Comparison of ENCODE assay signal across 29 cellular contexts in genomic region chr4:108052511-108052910, GRCh38.
DNase-seq lines count a peak whose midpoint lies in the region; ATAC-seq and TF ChIP-seq lines count a peak whose summit lies in the region.
"Had no signal": no experiment of that assay in that cellular context is flagged by ENCODE, and none has a peak within 500 bp of the region (broad histone marks: within the 10 kb centered on the region; RNA-seq: fewer than 3 reads in every experiment).

No MANE protein-coding gene starts in this region.

- H3K4me3 ChIP-seq in CD8-positive, alpha-beta T cell (ENCODE audit: low read depth, low read length) = no peak overlapping the region
- no peak overlapping the region for H3K4me3 ChIP-seq in naive thymus-derived CD4-positive, alpha-beta T cell (ENCODE audit: low read length)
- H3K4me3 ChIP-seq: adrenal gland, GM12878, left lung, tibial artery, vagina had no signal

- peaks cover 77% of the 10 kb centered on the region for H3K4me1 Mint-ChIP-seq in activated CD4-positive, alpha-beta memory T cell treated with anti-CD3 and anti-CD28 coated beads for 36 hours (ENCODE audit: low read depth)
- peaks cover 38% of the 10 kb centered on the region for H3K4me1 Mint-ChIP-seq in activated CD4-positive, alpha-beta memory T cell treated with anti-CD3 and anti-CD28 coated beads, Interleukin-2, amount 10 ng/mL, durations not matched to agents 7 days and 5 days
- peaks cover 91% of the 10 kb centered on the region for H3K4me1 Mint-ChIP-seq in CD8-positive, alpha-beta T cell (ENCODE audit: low read depth)
- peaks cover 40% of the 10 kb centered on the region for H3K4me1 Mint-ChIP-seq in activated T-helper 17 cell treated with anti-CD3 and anti-CD28 coated beads, Interleukin-2, amount 50 U/mL, for 72 hours
- H3K4me1 Mint-ChIP-seq in naive thymus-derived CD4-positive, alpha-beta T cell = peaks cover 54 to 99% (median 92%) of the 10 kb centered on the region in 7 donors
- H3K4me1 Mint-ChIP-seq: memory B cell had no signal

- no peak for DNase-seq in activated CD4-positive, alpha-beta memory T cell treated with anti-CD3 and anti-CD28 coated beads for 36 hours
- no peak for DNase-seq in activated CD4-positive, alpha-beta memory T cell treated with anti-CD3 and anti-CD28 coated beads, Interleukin-2, amount 10 ng/mL, durations not matched to agents 7 days and 5 days
- DNase-seq in CD8-positive, alpha-beta T cell = no peak
- no peak for DNase-seq in naive thymus-derived CD4-positive, alpha-beta T cell
- DNase-seq in NCI-H345 treated with DMSO at 0.1 percent for 48 hours (lab: John Stamatoyannopoulos, UW; ENCODE audit: unreplicated experiment) (no peak), islet precursor cell (no peak)
- DNase-seq: activated CD4-positive, CD25-positive, alpha-beta regulatory T cell treated with anti-CD3 and anti-CD28 coated beads, Interleukin-2, amount 50 U/mL, for 72 hours; activated CD8-positive, alpha-beta memory T cell treated with anti-CD3 and anti-CD28 coated beads, Interleukin-2, amount 10 ng/mL, durations not matched to agents 7 days and 5 days; adrenal gland; AML-193; DMS153; H7; KG1; left lung; NCI-H1417 treated with DMSO at 0.1 percent for 48 hours; NCI-H2081; NCI-H526 treated with DMSO at 0.1 percent for 48 hours; right cardiac atrium; SK-N-SH; stimulated activated CD8-positive, alpha-beta memory T cell treated with anti-CD3 and anti-CD28 coated beads, Interleukin-4, amount 100 ng/mL, for 48 hours; tibial artery had no signal

- H3K36me3 Mint-ChIP-seq in activated CD4-positive, alpha-beta memory T cell treated with anti-CD3 and anti-CD28 coated beads for 36 hours = peaks cover 41% of the 10 kb centered on the region
- peaks cover 47% of the 10 kb centered on the region for H3K36me3 Mint-ChIP-seq in activated CD4-positive, alpha-beta memory T cell treated with anti-CD3 and anti-CD28 coated beads, Interleukin-2, amount 10 ng/mL, durations not matched to agents 7 days and 5 days (ENCODE audit: low read depth)
- H3K36me3 Mint-ChIP-seq in CD8-positive, alpha-beta T cell = peaks cover 78% of the 10 kb centered on the region
- H3K36me3 Mint-ChIP-seq in activated T-helper 17 cell treated with anti-CD3 and anti-CD28 coated beads, Interleukin-2, amount 50 U/mL, for 72 hours (ENCODE audit: low read depth) = peaks cover 66% of the 10 kb centered on the region
- H3K36me3 Mint-ChIP-seq in naive thymus-derived CD4-positive, alpha-beta T cell = peaks cover 14 to 68% (median 53%) of the 10 kb centered on the region in 5 donors
- H3K36me3 Mint-ChIP-seq: memory B cell had no signal

- no peak overlapping the region for H3K27ac ChIP-seq in CD8-positive, alpha-beta T cell (ENCODE audit: low read depth, low read length)
- H3K27ac ChIP-seq in naive thymus-derived CD4-positive, alpha-beta T cell (ENCODE audit: low read depth, low read length) = peak overlapping the region; percentile 66
- H3K27ac ChIP-seq: adrenal gland, left lung, tibial artery, vagina had no signal

- H3K27me3 ChIP-seq in CD8-positive, alpha-beta T cell (ENCODE audit: insufficient read depth, low read length) = no peaks in the 10 kb centered on the region
- H3K27me3 ChIP-seq in naive thymus-derived CD4-positive, alpha-beta T cell (ENCODE audit: control insufficient read depth in 2 of 2, insufficient read depth in 2 of 2, low read length in 2 of 2) = no peaks in the 10 kb centered on the region
- H3K27me3 ChIP-seq: adrenal gland, left lung, tibial artery, vagina had no signal

- POLR2A ChIA-PET in activated CD4-positive, alpha-beta memory T cell treated with anti-CD3 and anti-CD28 coated beads for 36 hours (lab: Charles Lee) = no interaction called here
- POLR2A ChIA-PET in activated CD4-positive, alpha-beta memory T cell treated with anti-CD3 and anti-CD28 coated beads, Interleukin-2, amount 10 ng/mL, durations not matched to agents 7 days and 5 days (lab: Charles Lee) = interaction anchor here (0.8 kb wide), 1 partner anchor 8 kb away, joined by 3 read pairs; no protein-coding TSS in a partner anchor
- POLR2A ChIA-PET in CD8-positive, alpha-beta T cell (lab: Charles Lee) = interaction anchor here (0.6 to 1.8 kb wide), 5 partner anchors 8 to 415 kb away, joined by 3 to 8 read pairs (median 3); no protein-coding TSS in a partner anchor
- POLR2A ChIA-PET in naive thymus-derived CD4-positive, alpha-beta T cell (lab: Charles Lee) = interaction anchor here (0.8 to 5.7 kb wide), 13 partner anchors 9 to 108 kb away, joined by 3 to 55 read pairs (median 9); no protein-coding TSS in a partner anchor

- H3K27me3 Mint-ChIP-seq in activated CD4-positive, alpha-beta memory T cell treated with anti-CD3 and anti-CD28 coated beads for 36 hours = no peaks in the 10 kb centered on the region
- no peaks in the 10 kb centered on the region for H3K27me3 Mint-ChIP-seq in activated CD4-positive, alpha-beta memory T cell treated with anti-CD3 and anti-CD28 coated beads, Interleukin-2, amount 10 ng/mL, durations not matched to agents 7 days and 5 days
- no peaks in the 10 kb centered on the region for H3K27me3 Mint-ChIP-seq in CD8-positive, alpha-beta T cell (ENCODE audit: low read depth)
- no peaks in the 10 kb centered on the region for H3K27me3 Mint-ChIP-seq in activated T-helper 17 cell treated with anti-CD3 and anti-CD28 coated beads, Interleukin-2, amount 50 U/mL, for 72 hours
- H3K27me3 Mint-ChIP-seq in naive thymus-derived CD4-positive, alpha-beta T cell = no peaks in the 10 kb centered on the region
- H3K27me3 Mint-ChIP-seq: activated CD8-positive, alpha-beta memory T cell treated with anti-CD3 and anti-CD28 coated beads, Interleukin-2, amount 10 ng/mL, durations not matched to agents 7 days and 5 days; central memory CD8-positive, alpha-beta T cell; memory B cell had no signal

- no peaks in the 10 kb centered on the region for H3K9me3 Mint-ChIP-seq in activated CD4-positive, alpha-beta memory T cell treated with anti-CD3 and anti-CD28 coated beads for 36 hours
- no peaks in the 10 kb centered on the region for H3K9me3 Mint-ChIP-seq in activated CD4-positive, alpha-beta memory T cell treated with anti-CD3 and anti-CD28 coated beads, Interleukin-2, amount 10 ng/mL, durations not matched to agents 7 days and 5 days
- H3K9me3 Mint-ChIP-seq in CD8-positive, alpha-beta T cell = no peaks in the 10 kb centered on the region
- H3K9me3 Mint-ChIP-seq in activated T-helper 17 cell treated with anti-CD3 and anti-CD28 coated beads, Interleukin-2, amount 50 U/mL, for 72 hours = no peaks in the 10 kb centered on the region
- peaks cover 0 to 11% (median 0%) of the 10 kb centered on the region in 11 donors for H3K9me3 Mint-ChIP-seq in naive thymus-derived CD4-positive, alpha-beta T cell
- H3K9me3 Mint-ChIP-seq: activated T-helper 1 cell treated with anti-CD3 and anti-CD28 coated beads, Interleukin-12 subunit alpha, Interleukin-12 subunit beta, Interleukin-2, Interleukin-4 antibody, amounts not matched to agents 30 ng/mL and 10 ng/mL and 1 ng/mL, durations not matched to agents 14 hours and 24 hours and 36 hours; central memory CD8-positive, alpha-beta T cell; memory B cell had no signal

- H3K27ac Mint-ChIP-seq in activated CD4-positive, alpha-beta memory T cell treated with anti-CD3 and anti-CD28 coated beads for 36 hours = peak overlapping the region; percentile 78
- H3K27ac Mint-ChIP-seq in activated CD4-positive, alpha-beta memory T cell treated with anti-CD3 and anti-CD28 coated beads, Interleukin-2, amount 10 ng/mL, durations not matched to agents 7 days and 5 days = no peak overlapping the region
- peak overlapping the region; percentile 95 for H3K27ac Mint-ChIP-seq in CD8-positive, alpha-beta T cell
- H3K27ac Mint-ChIP-seq in activated T-helper 17 cell treated with anti-CD3 and anti-CD28 coated beads, Interleukin-2, amount 50 U/mL, for 72 hours = peak overlapping the region; percentile 67
- H3K27ac Mint-ChIP-seq in naive thymus-derived CD4-positive, alpha-beta T cell = peak overlapping the region; percentile 82 to 99 (median 95)
- H3K27ac Mint-ChIP-seq: activated CD8-positive, alpha-beta memory T cell treated with anti-CD3 and anti-CD28 coated beads, Interleukin-2, amount 10 ng/mL, durations not matched to agents 7 days and 5 days; memory B cell had no signal

- H3K36me3 ChIP-seq in CD8-positive, alpha-beta T cell (ENCODE audit: insufficient read depth, low read length) = peaks cover 53% of the 10 kb centered on the region
- H3K36me3 ChIP-seq in naive thymus-derived CD4-positive, alpha-beta T cell (ENCODE audit: control insufficient read depth in 2 of 3, insufficient read depth in 3 of 3, low read length in 3 of 3) = peaks cover 6 to 71% (median 34%) of the 10 kb centered on the region in 3 experiments
- H3K36me3 ChIP-seq: adrenal gland, left lung, tibial artery, vagina had no signal

- CTCF ChIA-PET in activated CD4-positive, alpha-beta memory T cell treated with anti-CD3 and anti-CD28 coated beads for 36 hours (lab: Charles Lee) = interaction anchor here (1.0 to 1.3 kb wide), 2 partner anchors 22 to 440 kb away, joined by 3 to 7 read pairs; no protein-coding TSS in a partner anchor
- CTCF ChIA-PET in activated CD4-positive, alpha-beta memory T cell treated with anti-CD3 and anti-CD28 coated beads, Interleukin-2, amount 10 ng/mL, durations not matched to agents 7 days and 5 days (lab: Charles Lee) = interaction anchor here (0.9 kb wide), 1 partner anchor 34 kb away, joined by 3 read pairs; no protein-coding TSS in a partner anchor
- CTCF ChIA-PET in CD8-positive, alpha-beta T cell (lab: Charles Lee) = interaction anchor here (0.6 to 1.7 kb wide), 3 partner anchors 46 to 520 kb away, joined by 3 to 5 read pairs (median 3); no protein-coding TSS in a partner anchor
- CTCF ChIA-PET in naive thymus-derived CD4-positive, alpha-beta T cell (lab: Charles Lee) = interaction anchor here (0.6 to 3.5 kb wide), 6 partner anchors 22 to 520 kb away, joined by 3 to 21 read pairs (median 4); no protein-coding TSS in a partner anchor

- no peak overlapping the region for H3K4me3 Mint-ChIP-seq in activated CD4-positive, alpha-beta memory T cell treated with anti-CD3 and anti-CD28 coated beads for 36 hours
- no peak overlapping the region for H3K4me3 Mint-ChIP-seq in activated CD4-positive, alpha-beta memory T cell treated with anti-CD3 and anti-CD28 coated beads, Interleukin-2, amount 10 ng/mL, durations not matched to agents 7 days and 5 days
- no peak overlapping the region for H3K4me3 Mint-ChIP-seq in CD8-positive, alpha-beta T cell
- peak overlapping the region; percentile 25 for H3K4me3 Mint-ChIP-seq in activated T-helper 17 cell treated with anti-CD3 and anti-CD28 coated beads, Interleukin-2, amount 50 U/mL, for 72 hours
- peak overlapping the region; percentile 15 to 84 (median 43) for H3K4me3 Mint-ChIP-seq in naive thymus-derived CD4-positive, alpha-beta T cell
- H3K4me3 Mint-ChIP-seq: activated CD8-positive, alpha-beta memory T cell treated with anti-CD3 and anti-CD28 coated beads, Interleukin-2, amount 10 ng/mL, durations not matched to agents 7 days and 5 days; central memory CD8-positive, alpha-beta T cell; memory B cell had no signal

- TF ChIP-seq CTCF in CD8-positive, alpha-beta T cell (IDR thresholded peaks at IDR 0.05) = no peak

- H3K4me1 ChIP-seq in CD8-positive, alpha-beta T cell (ENCODE audit: insufficient read depth, low read length) = peaks cover 94% of the 10 kb centered on the region
- H3K4me1 ChIP-seq in naive thymus-derived CD4-positive, alpha-beta T cell (ENCODE audit: control insufficient read depth in 2 of 2, insufficient read depth in 2 of 2, low read length in 2 of 2) = peaks cover 15 to 82% of the 10 kb centered on the region in 2 donors
- H3K4me1 ChIP-seq: adrenal gland, left lung, tibial artery had no signal

- no peak for ATAC-seq in CD8-positive, alpha-beta T cell
- ATAC-seq in activated T-helper 17 cell treated with anti-CD3 and anti-CD28 coated beads, Interleukin-2, amount 50 U/mL, for 72 hours (replicated peaks) = no peak
- no peak for ATAC-seq in naive thymus-derived CD4-positive, alpha-beta T cell
- no peak for ATAC-seq in HG02678 (IDR thresholded peaks at IDR 0.05; ENCODE audit: unreplicated experiment)
- ATAC-seq: activated CD8-positive, alpha-beta memory T cell treated with anti-CD3 and anti-CD28 coated beads, Interleukin-2, amount 10 ng/mL, durations not matched to agents 7 days and 5 days; left lung; right cardiac atrium; Right ventricle myocardium inferior had no signal

- no peaks in the 10 kb centered on the region for H3K9me3 ChIP-seq in CD8-positive, alpha-beta T cell (ENCODE audit: low read length)
- H3K9me3 ChIP-seq in naive thymus-derived CD4-positive, alpha-beta T cell (ENCODE audit: control insufficient read depth in 2 of 3, low read length in 3 of 3) = no peaks in the 10 kb centered on the region
- H3K9me3 ChIP-seq: adrenal gland, left lung, SK-N-SH, tibial artery, vagina had no signal

- intact Hi-C loops in activated CD4-positive, alpha-beta memory T cell treated with anti-CD3 and anti-CD28 coated beads for 36 hours (cut with micrococcal nuclease) = loop anchor here (2.0 kb wide), 1 partner anchor 18 kb away; no protein-coding TSS in a partner anchor
- intact Hi-C loops in CD8-positive, alpha-beta T cell (cut with DNase I, micrococcal nuclease) = loop anchor here (1.0 to 5.0 kb wide), 4 partner anchors 8 to 115 kb away; partner anchors contain the start of gene LEF1 (in 1 of the 2)
- intact Hi-C loops in naive thymus-derived CD4-positive, alpha-beta T cell (cut with micrococcal nuclease) = no loop called here

Comparison
In these comparisons a context has a peak if more than half of its experiments do, and no peak if none do; other contexts are left out.
1. H3K4me3 Mint-ChIP-seq: peak in activated T-helper 17 cell treated with anti-CD3 and anti-CD28 coated beads, Interleukin-2, amount 50 U/mL, for 72 hours (single experiment) and naive thymus-derived CD4-positive, alpha-beta T cell (10 of 10); none in activated CD4-positive, alpha-beta memory T cell treated with anti-CD3 and anti-CD28 coated beads for 36 hours (single experiment), activated CD4-positive, alpha-beta memory T cell treated with anti-CD3 and anti-CD28 coated beads, Interleukin-2, amount 10 ng/mL, durations not matched to agents 7 days and 5 days (single experiment) and CD8-positive, alpha-beta T cell (single experiment).
2. intact Hi-C loops: an anchor here in activated CD4-positive, alpha-beta memory T cell treated with anti-CD3 and anti-CD28 coated beads for 36 hours (2.0 kb wide) and CD8-positive, alpha-beta T cell (1.0 to 5.0 kb wide); none called in naive thymus-derived CD4-positive, alpha-beta T cell.